Comparison of ENCODE assay signal across 20 cellular contexts in genomic region chr18:23462876-23463275, GRCh38. TPM values are rescaled to one million over a fixed set of nuclear protein-coding genes. Genes with fewer than 3 reads are reported as not detected.
DNase-seq lines count a peak whose midpoint lies in the region; ATAC-seq and TF ChIP-seq lines count a peak whose summit lies in the region.
"Had no signal": no experiment of that assay in that cellular context is flagged by ENCODE, and none has a peak within 500 bp of the region (broad histone marks: within the 10 kb centered on the region; RNA-seq: fewer than 3 reads in every experiment).

No MANE protein-coding gene starts in this region.

- no peak overlapping the region for H2AK5ac ChIP-seq in mesenchymal stem cell (ENCODE audit: low read length, severe bottlenecking)

- no peak overlapping the region for H2BK15ac ChIP-seq in mesenchymal stem cell (ENCODE audit: low read depth, poor library complexity, severe bottlenecking)

- no peak overlapping the region for H2AFZ ChIP-seq in mesenchymal stem cell (ENCODE audit: low read depth, low read length)

- peaks cover 4% of the 10 kb centered on the region for H3K4me1 ChIP-seq in mesenchymal stem cell (ENCODE audit: control insufficient read depth, insufficient read depth, low read depth, low read length)
- H3K4me1 ChIP-seq in tibial nerve, result peaks cover 0 to 46% (median 17%) of the 10 kb centered on the region in 4 donors
- H3K4me1 ChIP-seq: SJSA1 had no signal

- intact Hi-C loops in left colon (cut with DNase I, micrococcal nuclease), result no loop called here

- no CpG with 5 or more reads among the region's 2 CpGs for WGBS in mesenchymal stem cell
- 68 to 76% methylated on average over 2 of the region's 2 CpGs for WGBS in tibial nerve, 2 donors

- H3K4me3 ChIP-seq in mesenchymal stem cell (ENCODE audit: insufficient read depth in 1 of 2, low read depth in 1 of 2, low read length in 2 of 2) (no peak overlapping the region), tibial nerve (no peak overlapping the region)
- H3K4me3 ChIP-seq: BLaER1 treated with 17β-estradiol and CSF1 and Interleukin-3, amounts not matched to agents 10 nM and 100 nM; Peyer's patch; SJSA1 had no signal

- H3K36me3 ChIP-seq in mesenchymal stem cell (ENCODE audit: control insufficient read depth in 1 of 2, insufficient read depth in 2 of 2, low read depth in 1 of 2, low read length in 2 of 2), result peaks cover 21 to 54% of the 10 kb centered on the region in 2 experiments
- H3K36me3 ChIP-seq in tibial nerve, result peaks cover 0 to 57% (median 17%) of the 10 kb centered on the region in 3 donors

- no peak overlapping the region for H2BK12ac ChIP-seq in mesenchymal stem cell (ENCODE audit: low read length in 2 of 2)

- no peaks in the 10 kb centered on the region for H3K9me3 ChIP-seq in mesenchymal stem cell (ENCODE audit: control insufficient read depth, low read length)
- H3K9me3 ChIP-seq in tibial nerve, result no peaks in the 10 kb centered on the region
- H3K9me3 ChIP-seq: BLaER1 treated with 17β-estradiol and CSF1 and Interleukin-3, amounts not matched to agents 10 nM and 100 nM; Caco-2; Peyer's patch had no signal

- no peak overlapping the region for H2BK5ac ChIP-seq in mesenchymal stem cell (ENCODE audit: low read depth, low read length, poor library complexity, severe bottlenecking)

- no peak overlapping the region for H4K91ac ChIP-seq in mesenchymal stem cell (ENCODE audit: low read length)

- no peak for TF ChIP-seq POLR2A in tibial nerve (IDR thresholded peaks at IDR 0.05)

- no peak overlapping the region for H4K8ac ChIP-seq in mesenchymal stem cell (ENCODE audit: low read length)

- ATAC-seq in left colon, result no peak
- ATAC-seq in HG03439 (IDR thresholded peaks at IDR 0.05; ENCODE audit: unreplicated experiment), result no peak
- ATAC-seq in GM21381 (IDR thresholded peaks at IDR 0.05; ENCODE audit: unreplicated experiment), result no peak

- no peak overlapping the region for H3K27ac ChIP-seq in mesenchymal stem cell (ENCODE audit: low read length, poor library complexity, severe bottlenecking)
- no peak overlapping the region for H3K27ac ChIP-seq in tibial nerve
- H3K27ac ChIP-seq: BLaER1 treated with 17β-estradiol and CSF1 and Interleukin-3, amounts not matched to agents 10 nM and 100 nM; Peyer's patch; SJSA1 had no signal

- peaks cover 7% of the 10 kb centered on the region for H3K79me1 ChIP-seq in mesenchymal stem cell (replicated peaks; ENCODE audit: low read length, poor library complexity, severe bottlenecking)

- no peak for TF ChIP-seq EP300 in tibial nerve (IDR thresholded peaks at IDR 0.05)

- DNase-seq in LHCN-M2 (ENCODE audit: low read depth) (peak; percentile 57), MV-4-11 (lab: John Stamatoyannopoulos, UW) (peak; percentile 58), fibroblast of gingiva (ENCODE audit: low read depth) (peak; percentile 10), mesenchymal stem cell (peak; percentile 7), left colon (no peak), tibial nerve (ENCODE audit: low spot score in 2 of 2) (no peak)
- DNase-seq: Caco-2; CD4-positive, alpha-beta memory T cell; MM.1S; NCI-H1694; NCI-H2081; NCI-H2171; NCI-H345; NCI-H524 treated with DMSO at 0.1 percent for 48 hours; NCI-H82; Peyer's patch had no signal

- no peak overlapping the region for H2BK120ac ChIP-seq in mesenchymal stem cell (ENCODE audit: low read depth, low read length)

- H3K18ac ChIP-seq in mesenchymal stem cell (ENCODE audit: low read depth in 1 of 2, low read length in 2 of 2), result no peak overlapping the region

- H3K4me2 ChIP-seq in mesenchymal stem cell (ENCODE audit: low read length, poor library complexity, severe bottlenecking), result no peak overlapping the region
- H3K4me2 ChIP-seq: BLaER1 treated with 17β-estradiol and CSF1 and Interleukin-3, amounts not matched to agents 10 nM and 100 nM had no signal

- no peak for TF ChIP-seq CTCF in tibial nerve (IDR thresholded peaks at IDR 0.05)

- H3K4ac ChIP-seq in mesenchymal stem cell (ENCODE audit: low read depth in 1 of 2, low read length in 2 of 2), result no peak overlapping the region

- no peak overlapping the region for H3K23ac ChIP-seq in mesenchymal stem cell (ENCODE audit: low read length in 2 of 2)

- no peak overlapping the region for H3K9ac ChIP-seq in mesenchymal stem cell (ENCODE audit: low read length)
- H3K9ac ChIP-seq: BLaER1 treated with 17β-estradiol and CSF1 and Interleukin-3, amounts not matched to agents 10 nM and 100 nM had no signal

- H3K14ac ChIP-seq in mesenchymal stem cell (ENCODE audit: low read length in 2 of 2), result no peak overlapping the region

- H3K27me3 ChIP-seq in mesenchymal stem cell (ENCODE audit: control insufficient read depth in 1 of 2, insufficient read depth in 1 of 2, low read length in 2 of 2) (no peaks in the 10 kb centered on the region), tibial nerve (no peaks in the 10 kb centered on the region)
- H3K27me3 ChIP-seq: BLaER1 treated with 17β-estradiol and CSF1 and Interleukin-3, amounts not matched to agents 10 nM and 100 nM; Peyer's patch; SJSA1 had no signal

RNA-seq across cellular contexts. Expression of gene RIOK3, which starts 9.8 kb away (rescaled TPM):
- total RNA-seq in LHCN-M2 (2014; rRNA removed), result 42.3 and 50.6 TPM in 2 replicates
- polyA plus RNA-seq in LHCN-M2 (2012), result 36.6 TPM
- polyA plus RNA-seq in mesenchymal stem cell (2013, experiment 1 of 2), result 60.4 TPM
- polyA plus RNA-seq in mesenchymal stem cell (2013, experiment 2 of 2), result 58.3 TPM
- total RNA-seq in left colon, result 100 to 1,000 TPM; 172 to 181 TPM
- total RNA-seq in tibial nerve, result 10 to 100 TPM; 57.9 to 69.5 (median 61.4) TPM

RNA-seq across cellular contexts. Expression of gene RMC1, which starts 40.4 kb away (rescaled TPM):
- total RNA-seq in LHCN-M2 (2014; rRNA removed) (24.5 and 27.4 TPM in 2 replicates), left colon (10 to 100 TPM; 28.5 to 33.5 TPM), tibial nerve (10 to 100 TPM; 17.3 to 32.4 (median 18.3) TPM)
- 16.1 TPM for polyA plus RNA-seq in LHCN-M2 (2012)
- 24.8 TPM for polyA plus RNA-seq in mesenchymal stem cell (2013, experiment 1 of 2)
- polyA plus RNA-seq in mesenchymal stem cell (2013, experiment 2 of 2), result 24.4 TPM

Comparison
In these comparisons a context has a peak if more than half of its experiments do, and no peak if none do; other contexts are left out.
1. DNase-seq: peak in LHCN-M2 (single experiment), MV-4-11 (single experiment), fibroblast of gingiva (single experiment) and mesenchymal stem cell (single experiment); none in left colon (0 of 2) and tibial nerve (0 of 2).